Comparison of ENCODE assay signal across 8 cellular contexts in the genomic region with DNA sequence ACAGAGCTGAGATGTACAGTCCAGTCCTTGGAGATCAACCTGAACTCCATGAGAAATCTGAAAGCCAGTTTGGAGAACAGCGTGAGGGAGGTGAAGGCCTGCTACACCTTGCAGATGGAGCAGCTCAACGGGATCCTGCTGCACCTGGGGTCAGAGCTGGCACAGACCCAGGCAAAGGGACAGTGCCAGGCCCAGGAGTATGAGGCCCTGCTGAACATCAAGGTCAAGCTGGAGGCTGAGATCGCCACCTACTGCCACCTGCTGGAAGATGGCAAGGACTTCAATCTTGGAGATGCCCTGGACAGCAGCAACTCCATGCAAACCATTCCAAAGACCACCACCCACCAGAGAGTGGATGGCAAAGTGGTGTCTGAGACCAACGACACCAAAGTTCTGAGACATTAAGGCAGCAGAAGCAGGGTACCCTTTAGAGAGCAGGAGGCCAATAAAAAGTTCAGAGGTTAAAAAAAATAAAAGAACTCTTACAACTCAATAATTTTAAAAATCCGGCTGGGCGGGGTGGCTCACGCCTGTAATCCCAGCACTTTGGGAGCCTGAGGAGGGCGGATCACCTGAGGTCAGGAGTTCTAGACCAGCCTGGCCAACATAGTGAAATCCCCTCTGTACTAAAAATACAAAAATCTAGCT.
DNase-seq lines count a peak whose midpoint lies in the region; ATAC-seq and TF ChIP-seq lines count a peak whose summit lies in the region.

No MANE protein-coding gene starts in this region.

- no peaks in the 10 kb centered on the region for H3K79me1 ChIP-seq in neuronal stem cell (ENCODE audit: low read depth, low read length)

- no peak overlapping the region for H2BK15ac ChIP-seq in neuronal stem cell (ENCODE audit: low read length)

- H3K23ac ChIP-seq in neuronal stem cell (ENCODE audit: low read depth, low read length, poor library complexity): no peak overlapping the region

- DNase-seq in GM10248 (ENCODE audit: extremely low spot score) (no peak), NCI-H1930 (lab: John Stamatoyannopoulos, UW) (peak; percentile 4 to 23), foreskin melanocyte (peak; percentile 13), neuronal stem cell (ENCODE audit: low spot score) (no peak)
- DNase-seq in activated T-cell treated with anti-CD3 and anti-CD28 coated beads, Interleukin-2, amount 50 U/mL, for 48 hours: peak; percentile 66 to 67
- peak; percentile 26 to 52 for DNase-seq in stimulated activated CD4-positive, alpha-beta T cell treated with anti-CD3 and anti-CD28 coated beads, Interleukin-2, amount 100 ng/mL, for 48 hours

- peak; percentile 63 for TF ChIP-seq CTCF in GM10248 (IDR thresholded peaks at IDR 0.05; ENCODE audit: control extremely low read depth, extremely low read depth, low read depth, missing control alignments)

- H3K36me3 ChIP-seq in neuronal stem cell (replicated peaks in 1 of 2; ENCODE audit: control insufficient read depth in 2 of 2, insufficient read depth in 2 of 2, low read length in 2 of 2): no peaks in the 10 kb centered on the region

- no peak overlapping the region for H2AK5ac ChIP-seq in neuronal stem cell (ENCODE audit: low read depth, low read length)

- POLR2A ChIA-PET in GM10248 (lab: Yijun Ruan, JAX): no interaction called here

- no CpG with 5 or more reads among the region's 8 CpGs for WGBS in neuronal stem cell (ENCODE audit: extremely low coverage in 2 of 2, insufficient read length in 2 of 2, insufficient replicate concordance in 1 of 2), 2 donors

- H3K4me3 ChIP-seq in neuronal stem cell (ENCODE audit: low read length in 2 of 2): no peak overlapping the region

- H3K14ac ChIP-seq in neuronal stem cell (ENCODE audit: low read length): no peak overlapping the region

- H3K27me3 ChIP-seq in neuronal stem cell (ENCODE audit: control insufficient read depth in 3 of 3, insufficient read depth in 3 of 3, low read depth in 1 of 3, low read length in 3 of 3): no peaks in the 10 kb centered on the region

- no peak overlapping the region for H3K27ac ChIP-seq in neuronal stem cell (replicated peaks; ENCODE audit: low read length)

- no peak overlapping the region for H2BK5ac ChIP-seq in neuronal stem cell (ENCODE audit: low read length)

- no peak overlapping the region for H4K8ac ChIP-seq in neuronal stem cell (ENCODE audit: low read depth, low read length)

- H3K4me1 ChIP-seq in neuronal stem cell (ENCODE audit: control insufficient read depth in 2 of 2, insufficient read depth in 1 of 2, low read depth in 1 of 2, low read length in 2 of 2): peaks cover 0 to 4% of the 10 kb centered on the region in 2 donors

- H3K9me3 ChIP-seq in neuronal stem cell (replicated peaks in 1 of 2; ENCODE audit: control insufficient read depth in 2 of 2, insufficient read depth in 1 of 2, low read depth in 1 of 2, low read length in 2 of 2): peaks cover 0 to 12% of the 10 kb centered on the region in 2 donors

- ATAC-seq in HG03442 (IDR thresholded peaks at IDR 0.05; ENCODE audit: unreplicated experiment): no peak
- ATAC-seq in HG03135 (IDR thresholded peaks at IDR 0.05; ENCODE audit: unreplicated experiment): no peak

- H4K91ac ChIP-seq in neuronal stem cell (ENCODE audit: low read depth, low read length, poor library complexity): no peak overlapping the region

- no peak overlapping the region for H3K18ac ChIP-seq in neuronal stem cell (ENCODE audit: low read length)

- CTCF ChIA-PET in GM10248 (lab: Yijun Ruan, JAX): interaction anchor here (0.9 to 2.4 kb wide), 14 partner anchors 9 to 685 kb away, joined by 3 to 12 read pairs (median 4); no protein-coding TSS in a partner anchor

- no peak overlapping the region for H2AFZ ChIP-seq in neuronal stem cell (ENCODE audit: low read length)

- H3K4me2 ChIP-seq in neuronal stem cell (ENCODE audit: insufficient read depth, low read length, poor library complexity, severe bottlenecking): no peak overlapping the region

- no peak overlapping the region for H3K4ac ChIP-seq in neuronal stem cell (ENCODE audit: low read length)

- no peak overlapping the region for H2BK120ac ChIP-seq in neuronal stem cell (ENCODE audit: low read depth, low read length)

- H3K9ac ChIP-seq in neuronal stem cell (ENCODE audit: low read depth, low read length, poor library complexity): no peak overlapping the region

- no peak overlapping the region for H2BK12ac ChIP-seq in neuronal stem cell (ENCODE audit: low read length)

Comparison
In these comparisons a context has a peak if more than half of its experiments do, and no peak if none do; other contexts are left out.
1. DNase-seq: peak in NCI-H1930 (2 of 2), activated T-cell treated with anti-CD3 and anti-CD28 coated beads, Interleukin-2, amount 50 U/mL, for 48 hours (2 of 2), foreskin melanocyte (single experiment) and stimulated activated CD4-positive, alpha-beta T cell treated with anti-CD3 and anti-CD28 coated beads, Interleukin-2, amount 100 ng/mL, for 48 hours (2 of 2); none in GM10248 (single experiment) and neuronal stem cell (single experiment).